In genomic region chr3:139450155-139450554, GRCh38 we compare ENCODE assay signal across 24 cellular contexts. TPM values are rescaled to one million over a fixed set of nuclear protein-coding genes. Genes with fewer than 3 reads are reported as not detected.
"Had no signal": no experiment of that assay in that cellular context is flagged by ENCODE, and none has a peak within 500 bp of the region (broad histone marks: within the 10 kb centered on the region; RNA-seq: fewer than 3 reads in every experiment).

No MANE protein-coding gene starts in this region.

- H3K27ac ChIP-seq: SJSA1, SK-N-MC had no signal

- H3K9me3 ChIP-seq: MG63, SJSA1 had no signal

- H3K27me3 ChIP-seq: MG63, SJSA1 had no signal

- H3K4me3 ChIP-seq: MG63, SJSA1, SK-N-MC had no signal

- FAIRE-seq: RCC 7860 had no signal

- H3K36me3 ChIP-seq: MG63, SJSA1 had no signal

- H3K4me1 ChIP-seq: SJSA1 had no signal

- DNase-seq: KBM-7, MG63, NCI-H1092, NCI-H1105 treated with DMSO at 0.1 percent for 48 hours, NCI-H1417 treated with DMSO at 0.1 percent for 48 hours, NCI-H146, NCI-H1694 treated with DMSO at 0.1 percent for 48 hours, NCI-H2029, NCI-H2081 treated with DMSO at 0.1 percent for 48 hours, NCI-H2171, NCI-H226, NCI-H446, NCI-H510A, NCI-H524 treated with DMSO at 0.1 percent for 48 hours, NCI-H69, NCI-H774, Right ventricle myocardium superior, RPMI8226, SIG-M5 had no signal

RNA-seq across cellular contexts. Expression of gene RBP2, which starts 26.2 kb away (rescaled TPM):
- total RNA-seq: HT1080, Right ventricle myocardium superior, SJSA1 had no signal
- polyA plus RNA-seq: IgD-negative memory B cell had no signal
